Comparison of ENCODE assay signal across 20 cellular contexts in the genomic region with DNA sequence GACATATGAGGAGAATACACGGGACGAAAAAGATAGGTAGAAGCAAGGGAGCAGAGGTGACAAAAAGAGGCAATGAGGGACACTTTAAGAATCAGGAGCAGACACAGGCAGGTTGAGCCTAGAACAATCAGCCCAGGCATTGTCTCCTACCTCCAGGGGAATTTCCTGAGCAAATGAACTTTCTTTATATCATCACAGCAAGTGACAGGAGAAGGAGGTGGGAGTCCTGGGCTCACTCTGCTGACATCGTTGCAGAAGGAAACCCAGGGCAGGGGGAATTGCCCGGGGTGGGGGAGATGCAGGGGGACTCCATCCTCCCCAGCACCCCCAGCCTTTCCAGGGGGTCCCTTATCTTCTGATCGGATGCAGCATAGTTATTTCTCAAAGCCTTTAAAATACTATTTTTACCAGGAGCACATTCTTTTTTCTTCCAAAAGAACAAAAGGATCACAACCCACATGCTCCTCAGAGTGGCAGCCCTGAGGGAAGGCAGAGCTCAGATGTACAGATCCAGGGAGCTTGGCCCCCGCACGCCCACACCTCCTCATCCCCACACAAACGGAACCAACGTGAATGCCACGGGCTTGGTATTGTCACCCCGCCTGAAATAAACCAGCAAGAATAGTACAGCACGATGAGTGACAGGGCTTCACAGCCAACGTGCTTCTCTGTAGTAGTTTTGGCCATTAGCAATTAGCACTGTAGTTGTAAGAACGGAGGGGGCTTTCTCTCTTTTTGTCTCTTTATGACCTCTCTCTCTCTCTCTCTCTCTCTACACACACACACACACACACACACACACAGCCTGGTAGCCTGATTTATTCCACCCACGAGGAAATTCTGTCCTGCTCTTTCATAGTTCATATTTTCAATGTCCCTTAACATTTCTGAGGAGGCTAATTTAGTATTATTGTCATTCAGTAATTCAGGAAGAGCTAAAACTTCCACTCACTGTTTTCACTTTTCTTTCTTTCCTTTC.
DNase-seq lines count a peak whose midpoint lies in the region; ATAC-seq and TF ChIP-seq lines count a peak whose summit lies in the region.
"Had no signal": no experiment of that assay in that cellular context is flagged by ENCODE, and none has a peak within 500 bp of the region (broad histone marks: within the 10 kb centered on the region; RNA-seq: fewer than 3 reads in every experiment).

No MANE protein-coding gene starts in this region.

- H3K79me1 ChIP-seq in IMR-90 (ENCODE audit: low read depth in 1 of 2, low read length in 2 of 2), result no peaks in the 10 kb centered on the region

- no peak overlapping the region for H3K14ac ChIP-seq in IMR-90 (replicated peaks; ENCODE audit: low read depth, low read length)

- CTCF ChIA-PET in IMR-90 (lab: Yijun Ruan, JAX), result interaction anchor here (1.0 kb wide), 1 partner anchor 10 kb away, joined by 5 read pairs; no protein-coding TSS in a partner anchor
- CTCF ChIA-PET in activated CD4-positive, alpha-beta T cell treated with anti-CD3 and anti-CD28 coated beads for 36 hours (lab: Charles Lee), result interaction anchor here (1.6 kb wide), 2 partner anchors 16 to 65 kb away, joined by 3 to 6 read pairs; no protein-coding TSS in a partner anchor

- H3K27ac ChIP-seq in IMR-90 (ENCODE audit: insufficient read depth, low read length) (no peak overlapping the region), neural progenitor cell (no peak overlapping the region)
- H3K27ac ChIP-seq: BLaER1, KMS-11, lower lobe of right lung, ovary had no signal

- ATAC-seq in IMR-90 (ENCODE audit: low read depth) (no peak), left cardiac atrium (peak; percentile 24 to 40), HG03135 (IDR thresholded peaks at IDR 0.05; ENCODE audit: unreplicated experiment) (no peak)
- no peak for ATAC-seq in activated CD4-positive, alpha-beta T cell treated with anti-CD3 and anti-CD28 coated beads for 36 hours
- ATAC-seq: activated CD8-positive, alpha-beta T cell treated with anti-CD3 and anti-CD28 coated beads, Interleukin-2, amount 10 ng/mL, durations not matched to agents 7 days and 5 days; lower lobe of right lung; sciatic nerve had no signal

- peak overlapping the region; percentile 50 for H3K27ac Mint-ChIP-seq in neural progenitor cell
- H3K27ac Mint-ChIP-seq in activated CD4-positive, alpha-beta T cell treated with anti-CD3 and anti-CD28 coated beads for 36 hours, result no peak overlapping the region
- H3K27ac Mint-ChIP-seq: activated CD8-positive, alpha-beta T cell treated with anti-CD3 and anti-CD28 coated beads, Interleukin-2, amount 10 ng/mL, durations not matched to agents 7 days and 5 days had no signal

- no peaks in the 10 kb centered on the region for H3K36me3 ChIP-seq in IMR-90 (ENCODE audit: control insufficient read depth, insufficient read depth, low read length)
- no peaks in the 10 kb centered on the region for H3K36me3 ChIP-seq in neural progenitor cell
- H3K36me3 ChIP-seq in HAP-1 (replicated peaks), result no peaks in the 10 kb centered on the region
- H3K36me3 ChIP-seq: BLaER1, lower lobe of right lung, ovary had no signal

- no peak overlapping the region for H3K4me2 ChIP-seq in IMR-90 (ENCODE audit: low read depth, low read length)
- H3K4me2 ChIP-seq in neural progenitor cell, result peak overlapping the region; percentile 55
- H3K4me2 ChIP-seq: KMS-11 had no signal

- peaks cover 4% of the 10 kb centered on the region for H3F3A ChIP-seq in neural progenitor cell (ENCODE audit: low read depth)

- in situ Hi-C loops in IMR-90 (cut with MboI; ENCODE audit: low sequenced_read_pairs), result no loop called here
- in situ Hi-C loops in HAP-1 (cut with MboI; ENCODE audit: low sequenced_read_pairs), result no loop called here

- H3K18ac ChIP-seq in IMR-90 (ENCODE audit: low read depth, low read length), result no peak overlapping the region

- no peak overlapping the region for H2BK5ac ChIP-seq in IMR-90 (ENCODE audit: low read depth, low read length, poor library complexity, severe bottlenecking)

- BruUV-seq in IMR-90 (replicated peaks; lab: Mats Ljungman, UMichigan), result no TSS peak

- no peak overlapping the region for H4K91ac ChIP-seq in IMR-90 (ENCODE audit: insufficient read depth, low read depth, low read length)

- H3K9me3 ChIP-seq in IMR-90 (ENCODE audit: control insufficient read depth, insufficient read depth, low read length), result no peaks in the 10 kb centered on the region
- no peaks in the 10 kb centered on the region for H3K9me3 ChIP-seq in neural progenitor cell (ENCODE audit: low read depth)
- no peaks in the 10 kb centered on the region for H3K9me3 ChIP-seq in HAP-1
- H3K9me3 ChIP-seq: BLaER1, Caco-2, lower lobe of right lung, ovary had no signal

- H3K4ac ChIP-seq in IMR-90 (ENCODE audit: low read depth, low read length), result no peak overlapping the region

- TF ChIP-seq CTCF in IMR-90 (conservative IDR thresholded peaks at IDR 0.05; ENCODE audit: low read depth, low read length) (no peak), neural progenitor cell (IDR thresholded peaks at IDR 0.05) (no peak)

- WGBS in IMR-90 (ENCODE audit: extremely low coverage in 2 of 2, insufficient read length in 1 of 2), 2 experiments, result no CpG with 5 or more reads among the region's 15 CpGs

- intact Hi-C loops in IMR-90 (cut with micrococcal nuclease), result no loop called here
- intact Hi-C loops in left cardiac atrium (cut with DNase I), result no loop called here
- intact Hi-C loops in activated CD4-positive, alpha-beta T cell treated with anti-CD3 and anti-CD28 coated beads for 36 hours (cut with DNase I, micrococcal nuclease), result no loop called here

- no peak for TF ChIP-seq POLR2A in IMR-90 (IDR thresholded peaks at IDR 0.05; ENCODE audit: low read depth, low read length)

- H3K27me3 ChIP-seq in IMR-90 (ENCODE audit: control insufficient read depth, insufficient read depth, low read length), result peaks cover 5% of the 10 kb centered on the region
- no peaks in the 10 kb centered on the region for H3K27me3 ChIP-seq in neural progenitor cell
- no peaks in the 10 kb centered on the region for H3K27me3 ChIP-seq in HAP-1 (ENCODE audit: low read depth)
- H3K27me3 ChIP-seq: BLaER1, ovary had no signal

- H3K9me1 ChIP-seq in IMR-90 (ENCODE audit: insufficient read depth, low read length), result peaks cover 4% of the 10 kb centered on the region; the same call in 1 of the 2 replicates

- POLR2A ChIA-PET in IMR-90 (lab: Charles Lee; ENCODE audit: unreplicated experiment), result no interaction called here
- POLR2A ChIA-PET in activated CD4-positive, alpha-beta T cell treated with anti-CD3 and anti-CD28 coated beads for 36 hours (lab: Charles Lee), result no interaction called here

- no peak overlapping the region for H3K56ac ChIP-seq in IMR-90 (ENCODE audit: extremely low read depth, insufficient read depth, low read length)

- H3K4me1 ChIP-seq in IMR-90 (ENCODE audit: control insufficient read depth, insufficient read depth, low read length) (peaks cover 5% of the 10 kb centered on the region), neural progenitor cell (peaks cover 21% of the 10 kb centered on the region), HAP-1 (no peaks in the 10 kb centered on the region; the same call in 1 of the 2 replicates)
- H3K4me1 ChIP-seq: lower lobe of right lung had no signal

- peak overlapping the region; percentile 13 for H3K4me3 Mint-ChIP-seq in neural progenitor cell
- no peak overlapping the region for H3K4me3 Mint-ChIP-seq in activated CD4-positive, alpha-beta T cell treated with anti-CD3 and anti-CD28 coated beads for 36 hours
- H3K4me3 Mint-ChIP-seq: activated CD8-positive, alpha-beta T cell treated with anti-CD3 and anti-CD28 coated beads, Interleukin-2, amount 10 ng/mL, durations not matched to agents 7 days and 5 days had no signal

- peaks cover 63% of the 10 kb centered on the region for H3K4me1 Mint-ChIP-seq in neural progenitor cell
- peaks cover 6% of the 10 kb centered on the region for H3K4me1 Mint-ChIP-seq in activated CD4-positive, alpha-beta T cell treated with anti-CD3 and anti-CD28 coated beads for 36 hours

- no peak overlapping the region for H2BK15ac ChIP-seq in IMR-90 (ENCODE audit: low read depth, low read length)

- dilution Hi-C loops in IMR-90 (cut with HindIII; ENCODE audit: low sequenced_read_pairs, unreplicated experiment), result no loop called here

- no peak overlapping the region for H3K4me3 ChIP-seq in IMR-90 (ENCODE audit: insufficient read depth, low read depth, low read length)
- no peak overlapping the region for H3K4me3 ChIP-seq in neural progenitor cell
- H3K4me3 ChIP-seq in HAP-1, result no peak overlapping the region
- H3K4me3 ChIP-seq: BLaER1, lower lobe of right lung, ovary had no signal

- H4K8ac ChIP-seq in IMR-90 (ENCODE audit: low read depth in 2 of 2, low read length in 2 of 2), result no peak overlapping the region

- H3K23ac ChIP-seq in IMR-90 (ENCODE audit: low read depth, low read length), result no peak overlapping the region

- H4K5ac ChIP-seq in IMR-90 (ENCODE audit: low read depth, low read length), result no peak overlapping the region

- peak overlapping the region; percentile 38 for H2AFZ ChIP-seq in IMR-90 (replicated peaks; ENCODE audit: low read length, poor library complexity)
- peak overlapping the region; percentile 22 for H2AFZ ChIP-seq in neural progenitor cell (replicated peaks)

- no peaks in the 10 kb centered on the region for H4K20me1 ChIP-seq in IMR-90 (ENCODE audit: insufficient read depth, low read length)
- H4K20me1 ChIP-seq in neural progenitor cell (ENCODE audit: low read depth), result no peaks in the 10 kb centered on the region
- H4K20me1 ChIP-seq: BLaER1 had no signal

- DNase-seq in ELF-1 (ENCODE audit: low read depth, low spot score) (peak; percentile 46), IMR-90 (no peak), left cardiac atrium (no peak), neural progenitor cell (ENCODE audit: low spot score) (peak; percentile 39), HAP-1 (ENCODE audit: low spot score in 2 of 2) (no peak)
- no peak for DNase-seq in activated CD4-positive, alpha-beta T cell treated with anti-CD3 and anti-CD28 coated beads for 36 hours
- no peak for DNase-seq in activated CD8-positive, alpha-beta memory T cell treated with anti-CD3 and anti-CD28 coated beads, Interleukin-2, amount 50 U/mL, for 4 hours
- DNase-seq: ACHN; activated CD8-positive, alpha-beta T cell treated with anti-CD3 and anti-CD28 coated beads, Interleukin-2, amount 10 ng/mL, durations not matched to agents 7 days and 5 days; activated gamma-delta T cell treated with Interleukin-2 at 50 U/mL for 16 hours; activated T-cell treated with anti-CD3 and anti-CD28 coated beads, Interleukin-2, amount 50 U/mL, for 1 hour; Caco-2; lower lobe of right lung; NCI-H1930; NCI-H69; ovary had no signal

- no peaks in the 10 kb centered on the region for H3K79me2 ChIP-seq in neural progenitor cell (ENCODE audit: low read depth)

- TF ChIP-seq RAD21 in IMR-90 (IDR thresholded peaks at IDR 0.05; ENCODE audit: low read length), result no peak

- H3K9me3 Mint-ChIP-seq in neural progenitor cell, result peaks cover 4% of the 10 kb centered on the region
- H3K9me3 Mint-ChIP-seq in activated CD4-positive, alpha-beta T cell treated with anti-CD3 and anti-CD28 coated beads for 36 hours (ENCODE audit: low read depth), result no peaks in the 10 kb centered on the region

- H3K9ac ChIP-seq in IMR-90 (ENCODE audit: low read depth, low read length), result no peak overlapping the region
- H3K9ac ChIP-seq in neural progenitor cell, result no peak overlapping the region
- H3K9ac ChIP-seq: BLaER1, KMS-11 had no signal

- H3K27me3 Mint-ChIP-seq in neural progenitor cell (ENCODE audit: insufficient read depth, low read depth), result peaks cover 23% of the 10 kb centered on the region
- H3K27me3 Mint-ChIP-seq in activated CD4-positive, alpha-beta T cell treated with anti-CD3 and anti-CD28 coated beads for 36 hours, result peaks cover 2% of the 10 kb centered on the region

- H2BK120ac ChIP-seq in IMR-90 (ENCODE audit: low read depth, low read length), result no peak overlapping the region

- H3K36me3 Mint-ChIP-seq in neural progenitor cell, result peaks cover 2% of the 10 kb centered on the region
- H3K36me3 Mint-ChIP-seq in activated CD4-positive, alpha-beta T cell treated with anti-CD3 and anti-CD28 coated beads for 36 hours (ENCODE audit: low read depth), result no peaks in the 10 kb centered on the region

- 0 out of 2 replicates have a peak overlapping the region, but pooled peaks have one; percentile 37 for H2BK20ac ChIP-seq in IMR-90 (ENCODE audit: low read depth, low read length)

- 0 out of 2 replicates have a peak overlapping the region, but pooled peaks have one; percentile 4 for H2AK5ac ChIP-seq in IMR-90 (ENCODE audit: low read depth, low read length)

- no peak overlapping the region for H2AK9ac ChIP-seq in IMR-90 (replicated peaks; ENCODE audit: low read depth, low read length, poor library complexity)

Comparison
In these comparisons a context has a peak if more than half of its experiments do, and no peak if none do; other contexts are left out.
1. DNase-seq: peak in ELF-1 (single experiment) and neural progenitor cell (single experiment); none in IMR-90 (single experiment), left cardiac atrium (single experiment), HAP-1 (0 of 2), activated CD4-positive, alpha-beta T cell treated with anti-CD3 and anti-CD28 coated beads for 36 hours (single experiment) and activated CD8-positive, alpha-beta memory T cell treated with anti-CD3 and anti-CD28 coated beads, Interleukin-2, amount 50 U/mL, for 4 hours (single experiment).
2. ATAC-seq: peak in left cardiac atrium (2 of 2); none in IMR-90 (single experiment), activated CD4-positive, alpha-beta T cell treated with anti-CD3 and anti-CD28 coated beads for 36 hours (single experiment) and HG03135 (single experiment).